In the genomic region with DNA sequence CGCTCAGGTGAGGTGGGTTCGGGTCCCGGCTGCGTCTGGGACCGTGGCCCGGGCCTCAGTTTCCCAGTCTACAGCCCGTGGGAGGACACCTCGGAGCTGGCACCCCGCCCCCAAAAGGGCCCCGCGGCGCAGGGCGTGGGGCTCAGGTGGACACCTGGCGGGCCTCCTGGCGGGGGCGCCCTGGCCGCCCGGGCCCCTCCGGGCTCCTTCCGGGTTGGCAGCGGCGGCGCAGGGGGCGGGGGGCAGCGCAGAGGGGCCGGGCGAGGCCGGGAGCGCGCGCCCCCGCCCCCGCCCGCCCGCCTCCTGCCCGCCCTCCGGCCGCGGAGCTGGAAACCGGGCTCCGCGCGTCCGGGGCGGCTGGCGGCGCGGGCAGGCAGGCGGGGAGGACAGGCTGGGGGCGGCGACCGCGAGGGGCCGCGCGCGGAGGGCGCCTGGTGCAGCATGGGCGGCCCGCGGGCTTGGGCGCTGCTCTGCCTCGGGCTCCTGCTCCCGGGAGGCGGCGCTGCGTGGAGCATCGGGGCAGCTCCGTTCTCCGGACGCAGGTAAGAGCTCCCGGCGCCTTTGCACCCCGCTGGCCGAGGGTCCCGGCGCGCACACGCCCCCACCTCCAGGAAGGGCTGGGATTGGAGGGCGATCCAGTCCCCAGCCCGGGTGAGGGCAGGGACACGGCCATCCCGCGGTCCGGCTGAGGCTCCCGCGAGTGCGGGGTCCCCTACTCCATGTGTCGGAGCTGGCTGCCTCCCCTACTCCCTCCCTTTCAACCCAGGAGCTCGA, we compare ENCODE assay signal across 1 cellular context.
TF ChIP-seq lines count a peak whose summit lies in the region.

TSS of gene EMID1 (plus strand) at position 299 of the 774 bp plus-strand sequence. CDS start at position 442, 143 bp downstream.

TF ChIP-seq in HEK293, 187 proteins besides CTCF, POLR2A, EP300 and RAD21 (continued from another document and continues in another):
- no peak for TF ChIP-seq AEBP2 (tag by site-specific recombination; IDR thresholded peaks at IDR 0.05; ENCODE audit: borderline replicate concordance)
- TF ChIP-seq ZNF239 (tag by site-specific recombination; IDR thresholded peaks at IDR 0.05) = no peak
- TF ChIP-seq ZNF280C (tag by site-specific recombination; IDR thresholded peaks at IDR 0.05) = no peak
- TF ChIP-seq ZSCAN23 (tag by site-specific recombination; IDR thresholded peaks at IDR 0.05) = no peak
- TF ChIP-seq ZBTB7A (tag by site-specific recombination; IDR thresholded peaks at IDR 0.05; ENCODE audit: low read depth) = no peak
- TF ChIP-seq ZNF558 (tag by site-specific recombination; IDR thresholded peaks at IDR 0.05) = no peak
- TF ChIP-seq ZNF670 (tag by site-specific recombination; IDR thresholded peaks at IDR 0.05; ENCODE audit: low read depth) = no peak
- TF ChIP-seq, protein P1, sequence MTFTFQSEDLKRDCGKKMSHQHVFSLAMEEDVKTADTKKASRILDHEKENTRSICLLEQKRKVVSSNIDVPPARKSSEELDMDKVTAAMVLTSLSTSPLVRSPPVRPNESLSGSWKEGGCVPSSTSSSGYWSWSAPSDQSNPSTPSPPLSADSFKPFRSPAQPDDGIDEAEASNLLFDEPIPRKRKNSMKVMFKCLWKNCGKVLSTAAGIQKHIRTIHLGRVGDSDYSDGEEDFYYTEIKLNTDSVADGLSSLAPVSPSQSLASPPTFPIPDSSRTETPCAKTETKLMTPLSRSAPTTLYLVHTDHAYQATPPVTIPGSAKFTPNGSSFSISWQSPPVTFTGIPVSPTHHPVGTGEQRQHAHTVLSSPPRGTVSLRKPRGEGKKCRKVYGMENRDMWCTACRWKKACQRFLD (tag by site-specific recombination; IDR thresholded peaks at IDR 0.05) = no peak
- no peak for TF ChIP-seq ZNF791 (tag by site-specific recombination; IDR thresholded peaks at IDR 0.05)
- no peak for TF ChIP-seq ZNF248 (tag by site-specific recombination; IDR thresholded peaks at IDR 0.05)
- TF ChIP-seq ZNF202 (tag by site-specific recombination; IDR thresholded peaks at IDR 0.05; ENCODE audit: borderline replicate concordance) = no peak
- TF ChIP-seq PRDM4 (tag by site-specific recombination; IDR thresholded peaks at IDR 0.05) = no peak
- TF ChIP-seq, protein P2, sequence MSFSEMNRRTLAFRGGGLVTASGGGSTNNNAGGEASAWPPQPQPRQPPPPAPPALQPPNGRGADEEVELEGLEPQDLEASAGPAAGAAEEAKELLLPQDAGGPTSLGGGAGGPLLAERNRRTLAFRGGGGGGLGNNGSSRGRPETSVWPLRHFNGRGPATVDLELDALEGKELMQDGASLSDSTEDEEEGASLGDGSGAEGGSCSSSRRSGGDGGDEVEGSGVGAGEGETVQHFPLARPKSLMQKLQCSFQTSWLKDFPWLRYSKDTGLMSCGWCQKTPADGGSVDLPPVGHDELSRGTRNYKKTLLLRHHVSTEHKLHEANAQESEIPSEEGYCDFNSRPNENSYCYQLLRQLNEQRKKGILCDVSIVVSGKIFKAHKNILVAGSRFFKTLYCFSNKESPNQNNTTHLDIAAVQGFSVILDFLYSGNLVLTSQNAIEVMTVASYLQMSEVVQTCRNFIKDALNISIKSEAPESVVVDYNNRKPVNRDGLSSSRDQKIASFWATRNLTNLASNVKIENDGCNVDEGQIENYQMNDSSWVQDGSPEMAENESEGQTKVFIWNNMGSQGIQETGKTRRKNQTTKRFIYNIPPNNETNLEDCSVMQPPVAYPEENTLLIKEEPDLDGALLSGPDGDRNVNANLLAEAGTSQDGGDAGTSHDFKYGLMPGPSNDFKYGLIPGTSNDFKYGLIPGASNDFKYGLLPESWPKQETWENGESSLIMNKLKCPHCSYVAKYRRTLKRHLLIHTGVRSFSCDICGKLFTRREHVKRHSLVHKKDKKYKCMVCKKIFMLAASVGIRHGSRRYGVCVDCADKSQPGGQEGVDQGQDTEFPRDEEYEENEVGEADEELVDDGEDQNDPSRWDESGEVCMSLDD (tag by site-specific recombination; IDR thresholded peaks at IDR 0.05) = no peak; the same call in 1 of the 2 replicates
- TF ChIP-seq SP2 (tag by site-specific recombination; IDR thresholded peaks at IDR 0.05) = peak; percentile 23
- TF ChIP-seq ZNF24 (tag by site-specific recombination; IDR thresholded peaks at IDR 0.05) = no peak
- no peak for TF ChIP-seq ZNF626 (tag by site-specific recombination; IDR thresholded peaks at IDR 0.05)
- TF ChIP-seq ZNF768 (tag by site-specific recombination; IDR thresholded peaks at IDR 0.05) = no peak
- TF ChIP-seq ZIC2 (tag by site-specific recombination; IDR thresholded peaks at IDR 0.05) = no peak
- TF ChIP-seq BCL11B (tag by site-specific recombination; IDR thresholded peaks at IDR 0.05; ENCODE audit: low read depth) = peak; percentile 50; the same call in 1 of the 2 replicates
- TF ChIP-seq KLF16 (tag by site-specific recombination; IDR thresholded peaks at IDR 0.05) = no peak
- no peak for TF ChIP-seq ZNF223 (tag by site-specific recombination; IDR thresholded peaks at IDR 0.05)
- TF ChIP-seq ZNF76 (tag by site-specific recombination; IDR thresholded peaks at IDR 0.05; ENCODE audit: borderline replicate concordance, low read depth) = no peak; the same call in 1 of the 2 replicates
- TF ChIP-seq ZBTB20 (tag by site-specific recombination; IDR thresholded peaks at IDR 0.05) = peak; percentile 50; the same call in 1 of the 2 replicates
- no peak for TF ChIP-seq ZNF433 (tag by site-specific recombination; IDR thresholded peaks at IDR 0.05; ENCODE audit: low read depth)
- TF ChIP-seq BCL11A (tag by site-specific recombination; IDR thresholded peaks at IDR 0.05; ENCODE audit: low read depth) = no peak
- no peak for TF ChIP-seq ZNF561 (tag by site-specific recombination; IDR thresholded peaks at IDR 0.05; ENCODE audit: borderline replicate concordance)
- TF ChIP-seq ZNF707 (tag by site-specific recombination; IDR thresholded peaks at IDR 0.05) = no peak
- TF ChIP-seq SP3 (tag by site-specific recombination; IDR thresholded peaks at IDR 0.05) = no peak
- no peak for TF ChIP-seq KLF7 (tag by site-specific recombination; IDR thresholded peaks at IDR 0.05; ENCODE audit: borderline replicate concordance)
- no peak for TF ChIP-seq ZNF830 (tag by site-specific recombination; IDR thresholded peaks at IDR 0.05; ENCODE audit: low read depth)
- peak; percentile 11; the same call in 1 of the 2 replicates for TF ChIP-seq ZFHX2 (tag by site-specific recombination; conservative IDR thresholded peaks at IDR 0.05)
- TF ChIP-seq ZNF621 (tag by site-specific recombination; IDR thresholded peaks at IDR 0.05) = no peak
- TF ChIP-seq ZNF302 (tag by site-specific recombination; IDR thresholded peaks at IDR 0.05; ENCODE audit: low read depth) = no peak
- TF ChIP-seq INSM2 (tag by site-specific recombination; IDR thresholded peaks at IDR 0.05) = no peak
- TF ChIP-seq ZNF785 (tag by site-specific recombination; IDR thresholded peaks at IDR 0.05) = no peak
- TF ChIP-seq ZNF837 (tag by site-specific recombination; IDR thresholded peaks at IDR 0.05) = no peak
- TF ChIP-seq GLIS1 (tag by site-specific recombination; IDR thresholded peaks at IDR 0.05) = no peak
- TF ChIP-seq SCRT1 (tag by site-specific recombination; IDR thresholded peaks at IDR 0.05; ENCODE audit: borderline replicate concordance) = no peak
- no peak for TF ChIP-seq ZFP41 (tag by site-specific recombination; IDR thresholded peaks at IDR 0.05; ENCODE audit: borderline replicate concordance)
- TF ChIP-seq KLF1 (tag by site-specific recombination; IDR thresholded peaks at IDR 0.05) = no peak
- no peak for TF ChIP-seq ZNF426 (tag by site-specific recombination; IDR thresholded peaks at IDR 0.05)
- TF ChIP-seq ZNF132 (tag by site-specific recombination; IDR thresholded peaks at IDR 0.05; ENCODE audit: borderline replicate concordance) = no peak
- TF ChIP-seq, protein P3, sequence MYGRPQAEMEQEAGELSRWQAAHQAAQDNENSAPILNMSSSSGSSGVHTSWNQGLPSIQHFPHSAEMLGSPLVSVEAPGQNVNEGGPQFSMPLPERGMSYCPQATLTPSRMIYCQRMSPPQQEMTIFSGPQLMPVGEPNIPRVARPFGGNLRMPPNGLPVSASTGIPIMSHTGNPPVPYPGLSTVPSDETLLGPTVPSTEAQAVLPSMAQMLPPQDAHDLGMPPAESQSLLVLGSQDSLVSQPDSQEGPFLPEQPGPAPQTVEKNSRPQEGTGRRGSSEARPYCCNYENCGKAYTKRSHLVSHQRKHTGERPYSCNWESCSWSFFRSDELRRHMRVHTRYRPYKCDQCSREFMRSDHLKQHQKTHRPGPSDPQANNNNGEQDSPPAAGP (tag by site-specific recombination; IDR thresholded peaks at IDR 0.05) = no peak
- no peak for TF ChIP-seq ELK4 (IDR thresholded peaks at IDR 0.05; ENCODE audit: borderline replicate concordance, low read depth, low read length)
- TF ChIP-seq, protein P4, sequence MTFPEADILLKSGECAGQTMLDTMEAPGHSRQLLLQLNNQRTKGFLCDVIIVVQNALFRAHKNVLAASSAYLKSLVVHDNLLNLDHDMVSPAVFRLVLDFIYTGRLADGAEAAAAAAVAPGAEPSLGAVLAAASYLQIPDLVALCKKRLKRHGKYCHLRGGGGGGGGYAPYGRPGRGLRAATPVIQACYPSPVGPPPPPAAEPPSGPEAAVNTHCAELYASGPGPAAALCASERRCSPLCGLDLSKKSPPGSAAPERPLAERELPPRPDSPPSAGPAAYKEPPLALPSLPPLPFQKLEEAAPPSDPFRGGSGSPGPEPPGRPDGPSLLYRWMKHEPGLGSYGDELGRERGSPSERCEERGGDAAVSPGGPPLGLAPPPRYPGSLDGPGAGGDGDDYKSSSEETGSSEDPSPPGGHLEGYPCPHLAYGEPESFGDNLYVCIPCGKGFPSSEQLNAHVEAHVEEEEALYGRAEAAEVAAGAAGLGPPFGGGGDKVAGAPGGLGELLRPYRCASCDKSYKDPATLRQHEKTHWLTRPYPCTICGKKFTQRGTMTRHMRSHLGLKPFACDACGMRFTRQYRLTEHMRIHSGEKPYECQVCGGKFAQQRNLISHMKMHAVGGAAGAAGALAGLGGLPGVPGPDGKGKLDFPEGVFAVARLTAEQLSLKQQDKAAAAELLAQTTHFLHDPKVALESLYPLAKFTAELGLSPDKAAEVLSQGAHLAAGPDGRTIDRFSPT (tag by site-specific recombination; IDR thresholded peaks at IDR 0.05) = no peak
- peak; percentile 68 for TF ChIP-seq ZNF600 (tag by site-specific recombination; IDR thresholded peaks at IDR 0.05)
- no peak for TF ChIP-seq ZNF292 (tag by site-specific recombination; IDR thresholded peaks at IDR 0.05; ENCODE audit: borderline replicate concordance, low read depth)
